ENCODE assay signal across 24 cellular contexts in the genomic region with DNA sequence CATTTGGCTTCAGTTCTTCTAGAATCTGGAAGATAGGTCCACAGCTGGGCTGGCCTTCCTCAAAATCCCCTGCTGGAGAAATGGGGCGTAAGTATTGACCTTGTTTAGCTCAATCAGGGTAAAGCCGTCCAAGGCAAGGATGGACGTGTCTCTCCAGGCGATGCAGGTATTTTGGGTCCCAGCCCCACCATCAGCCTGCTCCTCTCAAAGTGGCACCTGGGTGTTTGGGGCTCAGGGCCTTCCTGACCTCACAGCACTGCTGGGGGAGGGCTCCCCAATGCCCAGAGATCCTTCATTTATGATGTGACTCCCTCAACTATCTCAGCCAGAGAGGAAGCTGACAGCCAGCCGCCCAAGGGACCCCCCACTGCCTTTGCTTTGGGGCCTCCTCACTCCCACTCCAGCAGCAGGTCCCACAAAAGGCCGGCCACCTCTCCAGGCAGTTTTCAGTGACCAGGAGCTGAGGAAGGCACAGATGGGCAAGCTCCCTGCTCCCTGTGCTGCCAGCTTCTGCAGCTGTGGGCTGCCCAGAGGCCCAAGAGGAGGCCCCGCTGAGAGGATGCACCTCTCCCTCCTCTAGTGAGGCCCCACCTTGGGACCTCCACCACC.
"Had no signal": no experiment of that assay in that cellular context is flagged by ENCODE, and none has a peak within 500 bp of the region (broad histone marks: within the 10 kb centered on the region; RNA-seq: fewer than 3 reads in every experiment).

No MANE protein-coding gene starts in this region.

- H3K36me3 Mint-ChIP-seq: naive thymus-derived CD8-positive, alpha-beta T cell; stimulated activated naive B cell treated with anti-CD40 and anti-IgM and Interleukin-4, amounts not matched to agents 10 μg/mL and 1 μg/mL and 100 μg/mL, for 72 hours had no signal

- H3K27ac Mint-ChIP-seq: dendritic cell treated with granulocyte-macrophage colony-stimulating factor and Interleukin-4, amounts not matched to agents 40 ng/mL and 50 ng/mL, for 4 days; naive thymus-derived CD8-positive, alpha-beta T cell; nephron progenitor cell; progenitor cell of endocrine pancreas; stimulated activated naive B cell treated with anti-CD40 and anti-IgM and Interleukin-4, amounts not matched to agents 10 μg/mL and 1 μg/mL and 100 μg/mL, for 72 hours; stimulated activated naive CD8-positive, alpha-beta T cell treated with anti-CD3 and anti-CD28 coated beads, Interleukin-15, Interleukin-2, amounts not matched to agents 100 ng/mL and 50 ng/mL, for 24 hours had no signal

- DNase-seq: central memory CD4-positive, alpha-beta T cell; effector memory CD4-positive, alpha-beta T cell; erythroblast; esophagus squamous epithelium; foreskin melanocyte; left cardiac atrium; mammary epithelial cell; mesendoderm; naive thymus-derived CD8-positive, alpha-beta T cell; nephron progenitor cell; occipital lobe; right lobe of liver; stimulated activated CD4-positive, alpha-beta T cell treated with anti-CD3 and anti-CD28 coated beads, Interleukin-12 subunit alpha, Interleukin-12 subunit beta, amount 100 ng/mL, for 4 hours; stimulated activated CD4-positive, alpha-beta T cell treated with anti-CD3 and anti-CD28 coated beads, Interleukin-2, amount 100 ng/mL, for 24 hours; stimulated activated naive B cell treated with anti-CD40 and anti-IgM and Interleukin-4, amounts not matched to agents 10 μg/mL and 1 μg/mL and 100 μg/mL, for 72 hours; upper lobe of left lung had no signal

- H3K9me3 Mint-ChIP-seq: dendritic cell treated with granulocyte-macrophage colony-stimulating factor and Interleukin-4, amounts not matched to agents 40 ng/mL and 50 ng/mL, for 4 days; nephron progenitor cell; stimulated activated naive B cell treated with anti-CD40 and anti-IgM and Interleukin-4, amounts not matched to agents 10 μg/mL and 1 μg/mL and 100 μg/mL, for 72 hours; stimulated activated naive CD8-positive, alpha-beta T cell treated with anti-CD3 and anti-CD28 coated beads, Interleukin-15, Interleukin-2, amounts not matched to agents 100 ng/mL and 50 ng/mL, for 24 hours had no signal

- H3K27ac ChIP-seq: esophagus squamous epithelium, left lung, parathyroid adenoma, right lobe of liver, thoracic aorta, tibial nerve, upper lobe of left lung had no signal

- H3K4me3 ChIP-seq: esophagus squamous epithelium, left lung, right lobe of liver, smooth muscle cell, thoracic aorta, tibial nerve, upper lobe of left lung had no signal

- H3K4me1 ChIP-seq: left lung had no signal

- H3K4me2 ChIP-seq: smooth muscle cell had no signal

- H3K36me3 ChIP-seq: esophagus squamous epithelium, left lung, right lobe of liver, thoracic aorta, tibial nerve, upper lobe of left lung had no signal

- H3K9ac ChIP-seq: parathyroid adenoma had no signal

- H2AFZ ChIP-seq: parathyroid adenoma had no signal

- H3K9me3 ChIP-seq: esophagus squamous epithelium, left lung, right lobe of liver, thoracic aorta, tibial nerve, upper lobe of left lung had no signal

- H3K79me2 ChIP-seq: parathyroid adenoma had no signal

- H3K27me3 ChIP-seq: right lobe of liver had no signal

- H3K4me3 Mint-ChIP-seq: dendritic cell treated with granulocyte-macrophage colony-stimulating factor and Interleukin-4, amounts not matched to agents 40 ng/mL and 50 ng/mL, for 4 days; stimulated activated naive B cell treated with anti-CD40 and anti-IgM and Interleukin-4, amounts not matched to agents 10 μg/mL and 1 μg/mL and 100 μg/mL, for 72 hours; stimulated activated naive CD8-positive, alpha-beta T cell treated with anti-CD3 and anti-CD28 coated beads, Interleukin-15, Interleukin-2, amounts not matched to agents 100 ng/mL and 50 ng/mL, for 24 hours had no signal

- ATAC-seq: left cardiac atrium; left lung; naive thymus-derived CD8-positive, alpha-beta T cell; right lobe of liver; stimulated activated naive B cell treated with anti-CD40 and anti-IgM and Interleukin-4, amounts not matched to agents 10 μg/mL and 1 μg/mL and 100 μg/mL, for 72 hours had no signal
